ENCODE assay signal across 8 cellular contexts in genomic region chr5:137498736-137499505, GRCh38. TPM values are rescaled to one million over a fixed set of nuclear protein-coding genes. Genes with fewer than 3 reads are reported as not detected.
A peak's percentile ranks its signal among the peaks of the same experiment; 100 is the strongest.
DNase-seq lines count a peak whose midpoint lies in the region; ATAC-seq lines count a peak whose summit lies in the region.

SPOCK1 (minus strand) TSS chr5:137499326.

- no peaks in the 10 kb centered on the region for H3K36me3 Mint-ChIP-seq in activated CD4-positive, alpha-beta memory T cell treated with anti-CD3 and anti-CD28 coated beads for 36 hours
- H3K36me3 Mint-ChIP-seq in effector memory CD8-positive, alpha-beta T cell (ENCODE audit: insufficient read depth): no peaks in the 10 kb centered on the region

- POLR2A ChIA-PET in activated CD4-positive, alpha-beta memory T cell treated with anti-CD3 and anti-CD28 coated beads for 36 hours (lab: Charles Lee): no interaction called here

- intact Hi-C loops in activated CD4-positive, alpha-beta memory T cell treated with anti-CD3 and anti-CD28 coated beads for 36 hours (cut with micrococcal nuclease): loop anchor here (5.0 kb wide), 1 partner anchor 157 kb away; no protein-coding TSS in a partner anchor

- no peaks in the 10 kb centered on the region for H3K4me1 Mint-ChIP-seq in activated CD4-positive, alpha-beta memory T cell treated with anti-CD3 and anti-CD28 coated beads for 36 hours (ENCODE audit: low read depth)
- H3K4me1 Mint-ChIP-seq in effector memory CD8-positive, alpha-beta T cell (ENCODE audit: low read depth in 2 of 2): no peaks in the 10 kb centered on the region

- ATAC-seq in GM18517 (IDR thresholded peaks at IDR 0.05; ENCODE audit: unreplicated experiment) (peak; percentile 75), HG03039 (IDR thresholded peaks at IDR 0.05; ENCODE audit: unreplicated experiment) (peak; percentile 84)
- ATAC-seq in effector memory CD8-positive, alpha-beta T cell (replicated peaks): peak; percentile 70

- peaks cover 20% of the 10 kb centered on the region for H3K27me3 Mint-ChIP-seq in activated CD4-positive, alpha-beta memory T cell treated with anti-CD3 and anti-CD28 coated beads for 36 hours
- peaks cover 17 to 25% of the 10 kb centered on the region in 2 donors for H3K27me3 Mint-ChIP-seq in effector memory CD8-positive, alpha-beta T cell

- no peaks in the 10 kb centered on the region for H3K9me3 Mint-ChIP-seq in activated CD4-positive, alpha-beta memory T cell treated with anti-CD3 and anti-CD28 coated beads for 36 hours
- H3K9me3 Mint-ChIP-seq in effector memory CD8-positive, alpha-beta T cell: no peaks in the 10 kb centered on the region

- no peak within 1 kb of the TSS for H3K27ac Mint-ChIP-seq in activated CD4-positive, alpha-beta memory T cell treated with anti-CD3 and anti-CD28 coated beads for 36 hours
- no peak within 1 kb of the TSS for H3K27ac Mint-ChIP-seq in effector memory CD8-positive, alpha-beta T cell

- H3K4me3 Mint-ChIP-seq in activated CD4-positive, alpha-beta memory T cell treated with anti-CD3 and anti-CD28 coated beads for 36 hours: no peak within 1 kb of the TSS
- H3K4me3 Mint-ChIP-seq in effector memory CD8-positive, alpha-beta T cell: no peak within 1 kb of the TSS

- CTCF ChIA-PET in activated CD4-positive, alpha-beta memory T cell treated with anti-CD3 and anti-CD28 coated beads for 36 hours (lab: Charles Lee): interaction anchor here (0.8 to 4.6 kb wide), 4 partner anchors 13 to 271 kb away, joined by 3 to 33 read pairs (median 4); no protein-coding TSS in a partner anchor

- DNase-seq in AG08395 (ENCODE audit: low spot score) (peak; percentile 91), NCI-H226 (peak; percentile 46), lung microvascular endothelial cell (ENCODE audit: low read depth in 2 of 2) (peak; percentile 78 to 87)
- DNase-seq in activated CD4-positive, alpha-beta memory T cell treated with anti-CD3 and anti-CD28 coated beads for 36 hours: peak; percentile 65
- DNase-seq in effector memory CD8-positive, alpha-beta T cell: peak in 2 of 3 experiments; percentile 14 to 21
- peak; percentile 24 for DNase-seq in stimulated activated CD8-positive, alpha-beta memory T cell treated with anti-CD3 and anti-CD28 coated beads, Interleukin-12 subunit alpha, Interleukin-12 subunit beta, amount 100 ng/mL, for 24 hours (ENCODE audit: extremely low read depth)

RNA-seq across cellular contexts. Expression of gene SPOCK1, which starts in this region (rescaled TPM):
- total RNA-seq in activated CD4-positive, alpha-beta memory T cell treated with anti-CD3 and anti-CD28 coated beads for 36 hours: not detected
- 0.20 and 3.9 TPM in 2 replicates for total RNA-seq in lung microvascular endothelial cell

Comparison
In these comparisons a context has a peak if more than half of its experiments do, and no peak if none do; other contexts are left out.
1. Peak in every context shown above with its lines: DNase-seq and ATAC-seq.
2. Peak in DNase-seq in activated CD4-positive, alpha-beta memory T cell treated with anti-CD3 and anti-CD28 coated beads for 36 hours; RNA of the gene not detected or under 1 TPM.
3. DNase-seq: peak in every context shown above with its lines; median percentile 91 in AG08395; 82 in lung microvascular endothelial cell; 65 in activated CD4-positive, alpha-beta memory T cell treated with anti-CD3 and anti-CD28 coated beads for 36 hours; 46 in NCI-H226; 24 in stimulated activated CD8-positive, alpha-beta memory T cell treated with anti-CD3 and anti-CD28 coated beads, Interleukin-12 subunit alpha, Interleukin-12 subunit beta, amount 100 ng/mL, for 24 hours; 18 in effector memory CD8-positive, alpha-beta T cell.